In the genomic region with DNA sequence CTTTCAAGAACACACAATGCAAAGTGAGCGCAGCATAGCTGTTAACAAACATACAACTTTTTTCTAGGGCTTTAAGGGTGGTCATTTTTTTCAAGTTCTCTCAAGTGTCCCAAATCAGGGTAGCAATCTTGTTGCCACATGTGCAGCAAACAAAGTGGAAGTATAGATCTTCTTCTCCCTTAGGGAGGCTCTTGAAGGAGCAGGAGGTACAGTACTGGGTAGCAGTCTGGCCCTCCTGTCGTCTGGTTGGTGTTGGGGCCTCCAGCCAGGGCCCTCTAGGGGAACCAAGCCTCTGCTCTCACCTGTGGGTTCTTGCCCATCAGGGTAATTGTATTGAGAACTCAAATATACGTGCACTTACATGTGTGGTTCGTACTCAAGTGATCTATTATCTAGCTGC, we compare ENCODE assay signal across 20 cellular contexts. TPM values are rescaled to one million over a fixed set of nuclear protein-coding genes. Genes with fewer than 3 reads are reported as not detected.
A peak's percentile ranks its signal among the peaks of the same experiment; 100 is the strongest.
DNase-seq lines count a peak whose midpoint lies in the region; ATAC-seq, FAIRE-seq and TF ChIP-seq lines count a peak whose summit lies in the region.
"Had no signal": no experiment of that assay in that cellular context is flagged by ENCODE, and none has a peak within 500 bp of the region (broad histone marks: within the 10 kb centered on the region; RNA-seq: fewer than 3 reads in every experiment).

No MANE protein-coding gene starts in this region.

- H3K36me3 ChIP-seq in Caco-2 (ENCODE audit: control insufficient read depth, insufficient read depth, low read length) (peaks cover 7% of the 10 kb centered on the region), astrocyte (ENCODE audit: insufficient read depth, low read length) (peaks cover 64% of the 10 kb centered on the region)

- H3K9me3 Mint-ChIP-seq in activated T-cell treated with anti-CD3 and anti-CD28 coated beads, Interleukin-2, amount 50 U/mL, for 24 hours = no peaks in the 10 kb centered on the region
- H3K9me3 Mint-ChIP-seq in Caco-2 (ENCODE audit: unreplicated experiment) (no peaks in the 10 kb centered on the region), astrocyte (ENCODE audit: unreplicated experiment) (no peaks in the 10 kb centered on the region), glutamatergic neuron (ENCODE audit: unreplicated experiment) (peaks cover 5% of the 10 kb centered on the region)
- H3K9me3 Mint-ChIP-seq: CD4-positive, alpha-beta T cell had no signal

- intact Hi-C loops in Caco-2 (cut with micrococcal nuclease; ENCODE audit: unreplicated experiment) = no loop called here

- no peaks in the 10 kb centered on the region for H3K27me3 Mint-ChIP-seq in activated T-cell treated with anti-CD3 and anti-CD28 coated beads, Interleukin-2, amount 50 U/mL, for 24 hours
- no peaks in the 10 kb centered on the region for H3K27me3 Mint-ChIP-seq in Caco-2 (ENCODE audit: insufficient read depth, unreplicated experiment)
- H3K27me3 Mint-ChIP-seq in astrocyte (ENCODE audit: low read depth, unreplicated experiment) = no peaks in the 10 kb centered on the region
- peaks cover 8% of the 10 kb centered on the region for H3K27me3 Mint-ChIP-seq in glutamatergic neuron (ENCODE audit: unreplicated experiment)
- H3K27me3 Mint-ChIP-seq: CD4-positive, alpha-beta T cell had no signal

- TF ChIP-seq CTCF in Caco-2 (IDR thresholded peaks at IDR 0.05; ENCODE audit: insufficient read depth in 1 of 2, low read depth in 1 of 2, low read length in 1 of 2, severe bottlenecking in 1 of 2, unreplicated experiment in 1 of 2) (no peak), astrocyte (IDR thresholded peaks at IDR 0.05; ENCODE audit: insufficient read depth, low read depth, low read length) (no peak), glutamatergic neuron (IDR thresholded peaks at IDR 0.05; ENCODE audit: partially characterized antibody, unreplicated experiment) (no peak)

- no peaks in the 10 kb centered on the region for H3K27me3 ChIP-seq in Caco-2 (replicated peaks; ENCODE audit: control insufficient read depth, insufficient read depth, low read length)
- no peaks in the 10 kb centered on the region for H3K27me3 ChIP-seq in astrocyte (ENCODE audit: insufficient read depth, low read length)
- H3K27me3 ChIP-seq: SJCRH30 had no signal

- no peaks in the 10 kb centered on the region for H3K9me3 ChIP-seq in Caco-2
- H3K9me3 ChIP-seq in astrocyte (ENCODE audit: insufficient read depth, low read depth, low read length) = no peaks in the 10 kb centered on the region
- H3K9me3 ChIP-seq: SJCRH30 had no signal

- DNase-seq in activated T-cell treated with anti-CD3 and anti-CD28 coated beads, Interleukin-2, amount 50 U/mL, for 24 hours = no peak
- no peak for DNase-seq in activated T-cell treated with anti-CD3 and anti-CD28 coated beads, Interleukin-2, amount 50 U/mL, for 1 hour
- DNase-seq in Caco-2 (no peak), astrocyte (ENCODE audit: low read depth) (no peak), glutamatergic neuron (no peak), amniotic stem cell (lab: John Stamatoyannopoulos, UW) (no peak)
- DNase-seq: Calu3; CD4-positive, alpha-beta T cell; GF-D8; NCI-H1436; NCI-H1930; NCI-H345; NCI-H524 treated with DMSO at 0.1 percent for 48 hours; PC-9; SJCRH30 had no signal

- no peak overlapping the region for H3K9ac ChIP-seq in astrocyte (ENCODE audit: low read length)

- peaks cover 78% of the 10 kb centered on the region for H4K20me1 ChIP-seq in astrocyte (ENCODE audit: insufficient read depth, low read length)

- H3K4me3 Mint-ChIP-seq in activated T-cell treated with anti-CD3 and anti-CD28 coated beads, Interleukin-2, amount 50 U/mL, for 24 hours = no peak overlapping the region
- H3K4me3 Mint-ChIP-seq in Caco-2 (ENCODE audit: unreplicated experiment) (no peak overlapping the region), astrocyte (ENCODE audit: unreplicated experiment) (no peak overlapping the region), glutamatergic neuron (ENCODE audit: unreplicated experiment) (no peak overlapping the region)
- H3K4me3 Mint-ChIP-seq: CD4-positive, alpha-beta T cell had no signal

- H3K4me3 ChIP-seq in Caco-2 (ENCODE audit: low read depth, low read length) = no peak overlapping the region
- no peak overlapping the region for H3K4me3 ChIP-seq in astrocyte (ENCODE audit: insufficient read depth, low read depth, low read length)
- H3K4me3 ChIP-seq: PC-9, SJCRH30 had no signal

- H3K79me2 ChIP-seq in astrocyte (ENCODE audit: insufficient read depth, low read length) = peaks cover 13% of the 10 kb centered on the region

- H3K4me1 ChIP-seq in Caco-2 (no peaks in the 10 kb centered on the region), astrocyte (ENCODE audit: insufficient read depth, low read length) (peaks cover 3% of the 10 kb centered on the region)

- POLR2A ChIA-PET in Caco-2 (lab: Charles Lee) = no interaction called here

- TSS peak; percentile 16 for BruUV-seq in Caco-2 (replicated peaks; lab: Mats Ljungman, UMichigan)

- peaks cover 94% of the 10 kb centered on the region for H3K36me3 Mint-ChIP-seq in activated T-cell treated with anti-CD3 and anti-CD28 coated beads, Interleukin-2, amount 50 U/mL, for 24 hours (ENCODE audit: low read depth)
- H3K36me3 Mint-ChIP-seq in Caco-2 (ENCODE audit: insufficient read depth, unreplicated experiment) (peaks cover 96% of the 10 kb centered on the region), astrocyte (ENCODE audit: low read depth, unreplicated experiment) (peaks cover 13% of the 10 kb centered on the region), glutamatergic neuron (ENCODE audit: unreplicated experiment) (no peaks in the 10 kb centered on the region)

- H2AFZ ChIP-seq in astrocyte (ENCODE audit: low read depth, low read length) = no peak overlapping the region
- H2AFZ ChIP-seq: PC-9 had no signal

- peaks cover 2% of the 10 kb centered on the region for H3K4me1 Mint-ChIP-seq in activated T-cell treated with anti-CD3 and anti-CD28 coated beads, Interleukin-2, amount 50 U/mL, for 24 hours (ENCODE audit: low read depth)
- H3K4me1 Mint-ChIP-seq in Caco-2 (ENCODE audit: low read depth, unreplicated experiment) (no peaks in the 10 kb centered on the region), astrocyte (ENCODE audit: low read depth, unreplicated experiment) (peaks cover 10% of the 10 kb centered on the region), glutamatergic neuron (ENCODE audit: low read depth, unreplicated experiment) (peaks cover 12% of the 10 kb centered on the region)

- CTCF ChIA-PET in Caco-2 (lab: Charles Lee) = interaction anchor here (0.5 kb wide), 1 partner anchor 136 kb away, joined by 4 read pairs; no protein-coding TSS in a partner anchor

- H3K27ac ChIP-seq in astrocyte (ENCODE audit: low read depth, low read length) = no peak overlapping the region
- H3K27ac ChIP-seq: PC-9, SJCRH30 had no signal

- no peak overlapping the region for H3K4me2 ChIP-seq in astrocyte (ENCODE audit: low read length)
- H3K4me2 ChIP-seq: PC-9 had no signal

- H3K27ac Mint-ChIP-seq in activated T-cell treated with anti-CD3 and anti-CD28 coated beads, Interleukin-2, amount 50 U/mL, for 24 hours = peak overlapping the region; percentile 41
- H3K27ac Mint-ChIP-seq in Caco-2 (ENCODE audit: unreplicated experiment) = no peak overlapping the region
- peak overlapping the region; percentile 58 for H3K27ac Mint-ChIP-seq in astrocyte (ENCODE audit: unreplicated experiment)
- H3K27ac Mint-ChIP-seq in glutamatergic neuron (ENCODE audit: unreplicated experiment) = peak overlapping the region; percentile 48
- H3K27ac Mint-ChIP-seq: CD4-positive, alpha-beta T cell had no signal

- FAIRE-seq in astrocyte (lab: Jason Lieb, UNC) = no peak
- FAIRE-seq: A204.1 had no signal

- ATAC-seq in GM21515 (IDR thresholded peaks at IDR 0.05; ENCODE audit: unreplicated experiment) = no peak
- no peak for ATAC-seq in GM21576 (IDR thresholded peaks at IDR 0.05; ENCODE audit: unreplicated experiment)

RNA-seq across cellular contexts. Expression of gene MKRN2, which starts 25.8 kb away (rescaled TPM):
- total RNA-seq in Caco-2 (2022) (22.4 and 25.2 TPM in 2 replicates), astrocyte (36.7 and 38.2 TPM in 2 replicates), glutamatergic neuron (ENCODE audit: unreplicated experiment) (25.8 TPM)

RNA-seq across cellular contexts. Expression of gene MKRN2OS, which starts 37.4 kb away (rescaled TPM):
- 1.6 and 1.7 TPM in 2 replicates for total RNA-seq in Caco-2 (2022)
- 0.25 TPM in 1 of 2 replicates, not detected in the other for total RNA-seq in astrocyte
- not detected for total RNA-seq in glutamatergic neuron (ENCODE audit: unreplicated experiment)
- total RNA-seq: CD4-positive, alpha-beta T cell; H4; M059J; SJCRH30 had no signal
